Comparison of ENCODE assay signal across 8 cellular contexts in the genomic region with DNA sequence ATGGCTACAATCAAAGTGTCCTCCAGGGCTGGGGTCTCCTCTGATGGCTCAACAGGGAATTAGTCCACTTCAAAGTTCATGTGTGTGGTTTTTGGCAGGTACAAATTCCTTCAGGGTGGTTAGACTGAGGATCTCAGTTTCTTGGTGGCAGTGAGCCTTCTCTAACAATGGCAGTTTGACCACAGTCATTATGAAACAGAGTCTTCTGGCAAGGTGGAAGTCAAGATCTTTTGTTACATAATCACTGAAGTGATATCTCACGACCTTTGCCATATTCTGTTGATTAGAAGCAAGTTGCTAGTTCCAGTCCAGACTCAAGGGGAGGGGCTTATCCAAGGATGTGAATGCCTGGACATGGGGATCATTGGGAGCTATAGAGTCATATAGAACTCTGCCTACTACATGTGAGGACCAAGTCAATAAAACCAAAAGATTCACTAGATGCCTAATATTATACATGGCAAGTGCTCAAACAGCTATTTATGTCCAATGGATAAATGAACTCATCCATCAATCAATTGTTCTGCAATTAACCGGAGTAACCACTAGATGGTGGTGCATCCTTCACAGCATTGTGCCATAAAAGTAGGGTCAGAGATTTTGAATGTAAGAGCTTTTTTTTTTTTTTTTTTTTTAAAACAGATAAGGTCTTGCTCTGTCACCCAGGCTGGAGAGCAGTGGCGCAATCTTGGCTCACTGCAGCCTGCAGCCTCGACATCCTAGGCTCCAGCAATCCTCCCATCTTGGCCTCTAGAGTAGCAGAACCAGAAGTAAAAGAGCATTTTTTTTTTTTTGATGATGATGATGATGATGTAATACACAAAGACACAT.
DNase-seq lines count a peak whose midpoint lies in the region; ATAC-seq, FAIRE-seq and TF ChIP-seq lines count a peak whose summit lies in the region.

No MANE protein-coding gene starts in this region.

- no peak for FAIRE-seq in urothelium cell line (lab: Jason Lieb, UNC)

- H3K4me1 ChIP-seq in BE2C = no peaks in the 10 kb centered on the region

- no peaks in the 10 kb centered on the region for H3K36me3 ChIP-seq in BE2C

- H3K4me3 ChIP-seq in BE2C (ENCODE audit: low read depth, low read length) (no peak overlapping the region), foreskin fibroblast (ENCODE audit: low read depth in 1 of 2, low read length in 2 of 2) (no peak overlapping the region)

- ATAC-seq in HG02852 (IDR thresholded peaks at IDR 0.05; ENCODE audit: unreplicated experiment) = peak; percentile 83

- peak; percentile 85 for TF ChIP-seq CTCF in BE2C (IDR thresholded peaks at IDR 0.05; ENCODE audit: low read depth, low read length)
- peak; percentile 56 for TF ChIP-seq CTCF in GM13977 (IDR thresholded peaks at IDR 0.05; ENCODE audit: extremely low read depth, insufficient read depth, missing control alignments)
- TF ChIP-seq CTCF in foreskin fibroblast (IDR thresholded peaks at IDR 0.05; ENCODE audit: low read depth, low read length) = peak; percentile 73

- in situ Hi-C loops in GM13977 (cut with MboI; ENCODE audit: low pct_unique_long_range_greater_than_20kb, low sequenced_read_pairs, unreplicated experiment) = no loop called here

- H3K27me3 ChIP-seq in BE2C = no peaks in the 10 kb centered on the region

- no peaks in the 10 kb centered on the region for H3K9me3 ChIP-seq in BE2C

- DNase-seq in BE2C = peak; percentile 50
- peak; percentile 23 for DNase-seq in GM13977 (ENCODE audit: low spot score)
- peak; percentile 44 for DNase-seq in NCI-H1105 treated with DMSO at 0.1 percent for 48 hours (lab: John Stamatoyannopoulos, UW)
- DNase-seq in SW 1271 (lab: John Stamatoyannopoulos, UW) = peak; percentile 5 to 25
- DNase-seq in foreskin fibroblast = peak; percentile 19 to 67
- peak; percentile 51 for DNase-seq in urothelium cell line (ENCODE audit: low spot score)
- no peak for DNase-seq in OCI-M2 (lab: John Stamatoyannopoulos, UW; ENCODE audit: unreplicated experiment)
